27 cellular contexts compared by ENCODE assay signal in genomic region chrX:46374371-46374770, GRCh38.
"Had no signal": no experiment of that assay in that cellular context is flagged by ENCODE, and none has a peak within 500 bp of the region (broad histone marks: within the 10 kb centered on the region; RNA-seq: fewer than 3 reads in every experiment).

No MANE protein-coding gene starts in this region.

- H3K4me3 ChIP-seq: ascending aorta, mucosa of descending colon, stomach, suprapubic skin, transverse colon had no signal

- H3K27me3 ChIP-seq: ascending aorta, stomach, suprapubic skin, transverse colon had no signal

- H3K4me1 Mint-ChIP-seq: stimulated activated effector memory CD8-positive, alpha-beta T cell treated with anti-CD3 and anti-CD28 coated beads, Interleukin-12 subunit alpha, Interleukin-12 subunit beta, amount 100 ng/mL, for 72 hours had no signal

- H3K4me3 Mint-ChIP-seq: activated CD4-positive, alpha-beta memory T cell treated with anti-CD3 and anti-CD28 coated beads, Interleukin-2, amount 10 ng/mL, durations not matched to agents 7 days and 5 days; activated CD4-positive, alpha-beta T cell treated with anti-CD3 and anti-CD28 coated beads, Interleukin-2, amount 10 ng/mL, durations not matched to agents 24 days and 14 days; dendritic cell treated with granulocyte-macrophage colony-stimulating factor and Interleukin-4, amounts not matched to agents 40 ng/mL and 50 ng/mL, for 4 days; nephron progenitor cell; stimulated activated effector memory CD8-positive, alpha-beta T cell treated with anti-CD3 and anti-CD28 coated beads, Interleukin-12 subunit alpha, Interleukin-12 subunit beta, amount 100 ng/mL, for 72 hours had no signal

- H3K9me3 ChIP-seq: ascending aorta, mucosa of descending colon, stomach, suprapubic skin, transverse colon had no signal

- H3K27me3 Mint-ChIP-seq: activated CD4-positive, alpha-beta memory T cell treated with anti-CD3 and anti-CD28 coated beads, Interleukin-2, amount 10 ng/mL, durations not matched to agents 7 days and 5 days; dendritic cell treated with granulocyte-macrophage colony-stimulating factor and Interleukin-4, amounts not matched to agents 40 ng/mL and 50 ng/mL, for 4 days had no signal

- H3K36me3 Mint-ChIP-seq: stimulated activated effector memory CD8-positive, alpha-beta T cell treated with anti-CD3 and anti-CD28 coated beads, Interleukin-12 subunit alpha, Interleukin-12 subunit beta, amount 100 ng/mL, for 72 hours had no signal

- H3K27ac Mint-ChIP-seq: activated CD4-positive, alpha-beta memory T cell treated with anti-CD3 and anti-CD28 coated beads, Interleukin-2, amount 10 ng/mL, durations not matched to agents 7 days and 5 days; activated CD4-positive, alpha-beta T cell treated with anti-CD3 and anti-CD28 coated beads, Interleukin-2, amount 10 ng/mL, durations not matched to agents 24 days and 14 days; dendritic cell treated with granulocyte-macrophage colony-stimulating factor and Interleukin-4, amounts not matched to agents 40 ng/mL and 50 ng/mL, for 4 days; nephron progenitor cell; stimulated activated effector memory CD8-positive, alpha-beta T cell treated with anti-CD3 and anti-CD28 coated beads, Interleukin-12 subunit alpha, Interleukin-12 subunit beta, amount 100 ng/mL, for 72 hours had no signal

- H3K9ac ChIP-seq: parathyroid adenoma had no signal

- H3K9me3 Mint-ChIP-seq: activated CD4-positive, alpha-beta memory T cell treated with anti-CD3 and anti-CD28 coated beads, Interleukin-2, amount 10 ng/mL, durations not matched to agents 7 days and 5 days; activated CD4-positive, alpha-beta T cell treated with anti-CD3 and anti-CD28 coated beads, Interleukin-2, amount 10 ng/mL, durations not matched to agents 24 days and 14 days; dendritic cell treated with granulocyte-macrophage colony-stimulating factor and Interleukin-4, amounts not matched to agents 40 ng/mL and 50 ng/mL, for 4 days; stimulated activated effector memory CD8-positive, alpha-beta T cell treated with anti-CD3 and anti-CD28 coated beads, Interleukin-12 subunit alpha, Interleukin-12 subunit beta, amount 100 ng/mL, for 72 hours had no signal

- DNase-seq: activated CD4-positive, alpha-beta memory T cell treated with anti-CD3 and anti-CD28 coated beads, Interleukin-2, amount 10 ng/mL, durations not matched to agents 7 days and 5 days; activated CD4-positive, alpha-beta T cell treated with anti-CD3 and anti-CD28 coated beads, Interleukin-2, amount 10 ng/mL, durations not matched to agents 24 days and 14 days; activated effector memory CD4-positive, alpha-beta T cell treated with anti-CD3 and anti-CD28 coated beads, Interleukin-2, amount 50 U/mL, for 16 hours; activated naive CD4-positive, alpha-beta T cell treated with anti-CD3 and anti-CD28 coated beads, Interleukin-2, amount 50 U/mL, for 16 hours; activated T-cell treated with anti-CD3 and anti-CD28 coated beads for 4 hours; effector CD4-positive, alpha-beta T cell; erythroblast; glutamatergic neuron; hypothalamus; left cardiac atrium; mesendoderm; mucosa of descending colon; nephron progenitor cell; small intestine; stimulated activated CD4-positive, alpha-beta T cell treated with anti-CD3 and anti-CD28 coated beads, Interleukin-2, amount 100 ng/mL, for 24 hours; stomach; transverse colon had no signal

- H3K4me1 ChIP-seq: ascending aorta, parathyroid adenoma, stomach, suprapubic skin, transverse colon had no signal

- H3K79me2 ChIP-seq: parathyroid adenoma had no signal

- H3K27ac ChIP-seq: ascending aorta, parathyroid adenoma, stomach, suprapubic skin, transverse colon had no signal

- H2AFZ ChIP-seq: parathyroid adenoma had no signal

- H3K36me3 ChIP-seq: ascending aorta, stomach, suprapubic skin, transverse colon had no signal

- ATAC-seq: activated CD4-positive, CD25-positive, alpha-beta regulatory T cell treated with anti-CD3 and anti-CD28 coated beads, Interleukin-2, amount 50 U/mL, for 24 hours; left cardiac atrium; mucosa of descending colon; sciatic nerve; stimulated activated effector memory CD8-positive, alpha-beta T cell treated with anti-CD3 and anti-CD28 coated beads, Interleukin-12 subunit alpha, Interleukin-12 subunit beta, amount 100 ng/mL, for 72 hours had no signal

- FAIRE-seq: endometrium, frontal cortex, small intestine, urothelium cell line had no signal
